In genomic region chr1:172394167-172394751, GRCh38 we compare ENCODE assay signal across 9 cellular contexts. TPM values are rescaled to one million over a fixed set of nuclear protein-coding genes. Genes with fewer than 3 reads are reported as not detected.
A peak's percentile ranks its signal among the peaks of the same experiment; 100 is the strongest.
DNase-seq lines count a peak whose midpoint lies in the region; ATAC-seq and TF ChIP-seq lines count a peak whose summit lies in the region.
"Had no signal": no experiment of that assay in that cellular context is flagged by ENCODE, and none has a peak within 500 bp of the region (broad histone marks: within the 10 kb centered on the region; RNA-seq: fewer than 3 reads in every experiment).

No MANE protein-coding gene starts in this region.

- DNase-seq in DMS53 (lab: John Stamatoyannopoulos, UW) = peak; percentile 4
- no peak for DNase-seq in DMS53 treated with DMSO at 0.1 percent for 48 hours (lab: John Stamatoyannopoulos, UW; ENCODE audit: unreplicated experiment)
- peak; percentile 32 to 42 for DNase-seq in activated CD8-positive, alpha-beta memory T cell treated with anti-CD3 and anti-CD28 coated beads for 4 hours (ENCODE audit: low read depth in 2 of 2)
- no peak for DNase-seq in esophagus muscularis mucosa (ENCODE audit: extremely low spot score)
- DNase-seq in stimulated activated CD4-positive, alpha-beta T cell treated with anti-CD3 and anti-CD28 coated beads, Interleukin-2, amount 100 ng/mL, for 4 hours (ENCODE audit: low read depth) = peak; percentile 61
- DNase-seq in islet precursor cell = no peak
- no peak for DNase-seq in NCI-H2029 treated with DMSO at 0.1 percent for 48 hours (lab: John Stamatoyannopoulos, UW)

- no peaks in the 10 kb centered on the region for H3K27me3 ChIP-seq in esophagus muscularis mucosa

- peaks cover 22 to 84% (median 63%) of the 10 kb centered on the region in 4 donors for H3K4me1 ChIP-seq in esophagus muscularis mucosa

- TF ChIP-seq EP300 in esophagus muscularis mucosa (IDR thresholded peaks at IDR 0.05) = no peak

- H3K4me3 ChIP-seq in esophagus muscularis mucosa = peak overlapping the region in 1 of 4 donors; percentile 0

- intact Hi-C loops in esophagus muscularis mucosa (cut with DNase I) = loop anchor here (10.0 kb wide), 1 partner anchor 69 kb away; no protein-coding TSS in a partner anchor

- H3K36me3 ChIP-seq in esophagus muscularis mucosa = no peaks in the 10 kb centered on the region

- no peak for TF ChIP-seq POLR2A in esophagus muscularis mucosa (IDR thresholded peaks at IDR 0.05; ENCODE audit: low read depth)

- ATAC-seq in HG03432 (IDR thresholded peaks at IDR 0.05; ENCODE audit: unreplicated experiment) = peak; percentile 77

- H3K27ac ChIP-seq in esophagus muscularis mucosa (replicated peaks in 1 of 4) = peak overlapping the region; percentile 64 to 70 (median 68)
- H3K27ac ChIP-seq: 22Rv1 had no signal

- H3K9me3 ChIP-seq in esophagus muscularis mucosa = no peaks in the 10 kb centered on the region

- TF ChIP-seq CTCF in esophagus muscularis mucosa (IDR thresholded peaks at IDR 0.05) = no peak

- 18% methylated on average over 4 of the region's 4 CpGs for WGBS in esophagus muscularis mucosa

RNA-seq across cellular contexts. Expression of gene C1orf105, which starts 26.2 kb away (rescaled TPM):
- total RNA-seq in esophagus muscularis mucosa = not detected

RNA-seq across cellular contexts. Expression of gene PIGC, which starts 49.6 kb away (rescaled TPM):
- total RNA-seq in esophagus muscularis mucosa = 10 to 100 TPM; 18.9 to 25.7 (median 20.9) TPM

Comparison
In these comparisons a context has a peak if more than half of its experiments do, and no peak if none do; other contexts are left out.
1. DNase-seq: peak in DMS53 (single experiment), activated CD8-positive, alpha-beta memory T cell treated with anti-CD3 and anti-CD28 coated beads for 4 hours (2 of 2) and stimulated activated CD4-positive, alpha-beta T cell treated with anti-CD3 and anti-CD28 coated beads, Interleukin-2, amount 100 ng/mL, for 4 hours (single experiment); none in DMS53 treated with DMSO at 0.1 percent for 48 hours (single experiment), esophagus muscularis mucosa (single experiment), islet precursor cell (single experiment) and NCI-H2029 treated with DMSO at 0.1 percent for 48 hours (single experiment).